16 cellular contexts compared by ENCODE assay signal in genomic region chr2:158665536-158666302, GRCh38.
A peak's percentile ranks its signal among the peaks of the same experiment; 100 is the strongest.
DNase-seq lines count a peak whose midpoint lies in the region; TF ChIP-seq lines count a peak whose summit lies in the region.
"Had no signal": no experiment of that assay in that cellular context is flagged by ENCODE, and none has a peak within 500 bp of the region (broad histone marks: within the 10 kb centered on the region; RNA-seq: fewer than 3 reads in every experiment).

No MANE protein-coding gene starts in this region.

- no peaks in the 10 kb centered on the region for H3K79me2 ChIP-seq in ACC112 (ENCODE audit: control insufficient read depth, insufficient read depth, low read length, unreplicated experiment)

- H3K36me3 ChIP-seq in ACC112 (ENCODE audit: insufficient read depth, low read length) (peaks cover 14% of the 10 kb centered on the region; the same call in 1 of the 2 replicates), ascending aorta (peaks cover 5 to 23% of the 10 kb centered on the region in 2 donors)

- H3K9me3 ChIP-seq in ascending aorta = no peaks in the 10 kb centered on the region
- H3K9me3 ChIP-seq: lower lobe of right lung had no signal

- H3K27me3 Mint-ChIP-seq in HFFc6 (ENCODE audit: insufficient read depth) = no peaks in the 10 kb centered on the region
- H3K27me3 Mint-ChIP-seq: IgD-negative memory B cell; natural killer cell treated with Interleukin-12 subunit alpha and Interleukin-12 subunit beta and Interleukin-15 and Interleukin-18, amount 100 ng/mL, for 72 hours had no signal

- H3K4me1 Mint-ChIP-seq in HFFc6 (ENCODE audit: low read depth) = no peaks in the 10 kb centered on the region
- H3K4me1 Mint-ChIP-seq: IgD-negative memory B cell had no signal

- H3K4me1 ChIP-seq in ACC112 (ENCODE audit: control insufficient read depth, insufficient read depth, low read length, unreplicated experiment) (peaks cover 40% of the 10 kb centered on the region), ascending aorta (peaks cover 0 to 3% of the 10 kb centered on the region in 2 donors)

- H3K36me3 Mint-ChIP-seq in HFFc6 (ENCODE audit: low read depth) = peaks cover 28% of the 10 kb centered on the region
- H3K36me3 Mint-ChIP-seq: natural killer cell treated with Interleukin-12 subunit alpha and Interleukin-12 subunit beta and Interleukin-15 and Interleukin-18, amount 100 ng/mL, for 72 hours had no signal

- no peaks in the 10 kb centered on the region for H3K9me3 Mint-ChIP-seq in HFFc6
- H3K9me3 Mint-ChIP-seq: activated T-helper 2 cell treated with anti-CD3 and anti-CD28 coated beads, Interferon-gamma antibody, Interleukin-2, Interleukin-4, amounts not matched to agents 10 μg/mL and 5 μg/mL and 100 μg/mL, durations not matched to agents 14 hours and 24 hours and 36 hours; IgD-negative memory B cell; natural killer cell treated with Interleukin-12 subunit alpha and Interleukin-12 subunit beta and Interleukin-15 and Interleukin-18, amount 100 ng/mL, for 72 hours had no signal

- H3K27ac Mint-ChIP-seq in HFFc6 = peak overlapping the region; percentile 90
- H3K27ac Mint-ChIP-seq: activated T-helper 2 cell treated with anti-CD3 and anti-CD28 coated beads, Interferon-gamma antibody, Interleukin-2, Interleukin-4, amounts not matched to agents 10 μg/mL and 5 μg/mL and 100 μg/mL, durations not matched to agents 14 hours and 24 hours and 36 hours; IgD-negative memory B cell; natural killer cell treated with Interleukin-12 subunit alpha and Interleukin-12 subunit beta and Interleukin-15 and Interleukin-18, amount 100 ng/mL, for 72 hours had no signal

- no peak overlapping the region for H3K4me3 ChIP-seq in ACC112 (ENCODE audit: low read depth, low read length)
- no peak overlapping the region for H3K4me3 ChIP-seq in ascending aorta
- H3K4me3 ChIP-seq: lower lobe of right lung had no signal

- intact Hi-C loops in ascending aorta (cut with DNase I) = loop anchor here (10.0 kb wide), 1 partner anchor 211 kb away; the partner anchor contains the start of genes CCDC148 and PKP4

- peak overlapping the region; percentile 73 for H3K4me3 Mint-ChIP-seq in HFFc6
- H3K4me3 Mint-ChIP-seq: IgD-negative memory B cell; natural killer cell treated with Interleukin-12 subunit alpha and Interleukin-12 subunit beta and Interleukin-15 and Interleukin-18, amount 100 ng/mL, for 72 hours had no signal

- H3K27ac ChIP-seq in ACC112 (ENCODE audit: low read depth, low read length) (peak overlapping the region; percentile 24), VCaP (peak overlapping the region; percentile 74), ascending aorta (no peak overlapping the region)
- H3K27ac ChIP-seq: lower lobe of right lung had no signal

- DNase-seq in HFFc6 = peak; percentile 58
- DNase-seq in fibroblast of peridontal ligament (ENCODE audit: extremely low read depth) = peak; percentile 77
- no peak for DNase-seq in NCI-H524 (lab: John Stamatoyannopoulos, UW)
- no peak for DNase-seq in central memory CD4-positive, alpha-beta T cell
- no peak for DNase-seq in stimulated activated naive CD4-positive, alpha-beta T cell treated with Interleukin-2 at 50 U/mL for 16 hours (lab: John Stamatoyannopoulos, UW)
- no peak for DNase-seq in ascending aorta (ENCODE audit: low spot score in 2 of 2)
- DNase-seq: aorta; effector CD8-positive, alpha-beta T cell; GF-D8; lower lobe of right lung; stimulated activated CD4-positive, alpha-beta T cell treated with anti-CD3 and anti-CD28 coated beads, Interleukin-15, amount 100 ng/mL, for 24 hours had no signal

- H3K27me3 ChIP-seq in ACC112 (ENCODE audit: insufficient read depth, low read length) (no peaks in the 10 kb centered on the region), ascending aorta (no peaks in the 10 kb centered on the region)

- no peak for TF ChIP-seq CTCF in HFFc6 (IDR thresholded peaks at IDR 0.05)
- TF ChIP-seq CTCF in VCaP (conservative IDR thresholded peaks at IDR 0.05) = no peak
- TF ChIP-seq CTCF in ascending aorta (IDR thresholded peaks at IDR 0.05) = no peak

- no peak overlapping the region for H2AFZ ChIP-seq in ACC112 (ENCODE audit: low read length, unreplicated experiment)

Comparison
In these comparisons a context has a peak if more than half of its experiments do, and no peak if none do; other contexts are left out.
1. H3K27ac ChIP-seq: peak in ACC112 (single experiment) and VCaP (single experiment); none in ascending aorta (0 of 2).
2. DNase-seq: peak in HFFc6 (single experiment) and fibroblast of peridontal ligament (single experiment); none in NCI-H524 (0 of 2), central memory CD4-positive, alpha-beta T cell (single experiment), stimulated activated naive CD4-positive, alpha-beta T cell treated with Interleukin-2 at 50 U/mL for 16 hours (single experiment) and ascending aorta (0 of 2).